ENCODE assay signal across 1 cellular context in the genomic region with DNA sequence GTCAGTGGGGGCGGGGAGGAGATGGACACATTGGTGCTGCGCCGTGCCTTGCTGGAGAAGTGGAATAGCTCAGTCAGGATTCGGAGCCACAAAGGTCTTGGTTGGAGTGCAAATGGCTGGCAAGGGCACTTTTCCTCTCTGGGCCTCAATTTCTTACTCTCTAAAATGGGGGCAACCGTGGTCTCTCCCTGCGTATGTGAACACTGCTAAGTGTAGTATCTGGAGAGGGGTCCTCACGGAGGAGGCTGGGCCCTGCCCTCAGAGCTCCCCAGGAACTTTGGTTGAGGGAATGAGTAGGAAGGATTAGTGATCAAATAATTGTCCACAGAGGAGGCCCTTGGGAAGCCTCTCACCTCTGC.
TF ChIP-seq lines count a peak whose summit lies in the region.

No MANE protein-coding gene starts in this region.

TF ChIP-seq in K562, 482 proteins besides CTCF, POLR2A, EP300 and RAD21:
- TF ChIP-seq PHB2 (IDR thresholded peaks at IDR 0.05; ENCODE audit: low read depth) = no peak
- peak; percentile 8 for TF ChIP-seq RBM25 (IDR thresholded peaks at IDR 0.05; ENCODE audit: low read depth, low read length, severe bottlenecking)
